ENCODE assay signal across 8 cellular contexts in the genomic region with DNA sequence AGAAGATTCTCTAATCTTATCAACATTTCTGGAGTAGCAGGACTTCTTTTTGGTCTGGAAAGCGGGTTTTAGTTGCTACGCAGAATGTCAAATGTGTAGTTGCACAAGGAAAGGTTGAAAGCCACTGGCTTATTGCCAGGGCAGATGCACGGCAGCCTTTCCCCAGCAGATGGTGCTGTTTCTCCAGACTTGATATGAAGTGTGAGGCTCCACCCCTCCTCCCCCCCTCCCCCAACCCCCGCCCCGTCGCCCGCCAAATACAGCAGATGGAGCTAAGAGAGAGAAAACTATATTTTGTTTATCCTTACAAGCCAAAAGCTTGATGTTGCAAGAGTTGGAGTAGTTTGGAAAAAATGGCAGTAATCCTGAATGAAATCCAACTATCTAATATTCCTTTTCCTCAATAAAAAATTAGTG. TPM values are rescaled to one million over a fixed set of nuclear protein-coding genes. Genes with fewer than 3 reads are reported as not detected.
DNase-seq lines count a peak whose midpoint lies in the region; ATAC-seq, FAIRE-seq and TF ChIP-seq lines count a peak whose summit lies in the region.

No MANE protein-coding gene starts in this region.

- POLR2A ChIA-PET in CD8-positive, alpha-beta T cell (lab: Charles Lee): no interaction called here
- POLR2A ChIA-PET in activated CD8-positive, alpha-beta T cell treated with anti-CD3 and anti-CD28 coated beads for 36 hours (lab: Charles Lee): no interaction called here
- POLR2A ChIA-PET in H1 (lab: Charles Lee; ENCODE audit: partially characterized antibody): interaction anchor here (0.7 kb wide), 1 partner anchor 17 kb away, joined by 3 read pairs; no protein-coding TSS in a partner anchor

- no peak overlapping the region for H2AFZ ChIP-seq in H1 (ENCODE audit: low read length)

- WGBS in H1 (ENCODE audit: extremely low coverage in 1 of 2, insufficient coverage in 1 of 2, insufficient read length in 1 of 2, insufficient replicate concordance in 2 of 2, low coverage in 1 of 2, low lambda C conversion rate in 2 of 2, missing lambda C conversion rate in 1 of 2), 2 experiments: 38% methylated on average over 3 of the region's 7 CpGs; no CpG with 5 or more reads in 1 of the 2 experiments

- H3K4me3 ChIP-seq in CD8-positive, alpha-beta T cell (ENCODE audit: low read depth, low read length): no peak overlapping the region
- no peak overlapping the region for H3K4me3 ChIP-seq in H1 (ENCODE audit: extremely low read depth in 1 of 4, insufficient read depth in 2 of 4, low read depth in 3 of 4, low read length in 4 of 4)

- H3K18ac ChIP-seq in H1 (ENCODE audit: extremely low read depth, low read length): no peak overlapping the region

- no peak overlapping the region for H3K4me2 ChIP-seq in H1 (ENCODE audit: insufficient read depth in 1 of 2, low read depth in 2 of 2, low read length in 2 of 2)

- no peak for TF ChIP-seq EP300 in H1 (IDR thresholded peaks at IDR 0.05; ENCODE audit: borderline replicate concordance in 1 of 2, low read depth in 2 of 2, low read length in 2 of 2)

- H3K4me3 Mint-ChIP-seq in CD8-positive, alpha-beta T cell: no peak overlapping the region
- no peak overlapping the region for H3K4me3 Mint-ChIP-seq in activated CD8-positive, alpha-beta T cell treated with anti-CD3 and anti-CD28 coated beads for 36 hours

- H3K56ac ChIP-seq in H1 (replicated peaks; ENCODE audit: insufficient read length, low read depth, low read length): no peak overlapping the region

- no peaks in the 10 kb centered on the region for H3K9me3 Mint-ChIP-seq in CD8-positive, alpha-beta T cell
- no peaks in the 10 kb centered on the region for H3K9me3 Mint-ChIP-seq in activated CD8-positive, alpha-beta T cell treated with anti-CD3 and anti-CD28 coated beads for 36 hours

- peaks cover 11% of the 10 kb centered on the region for H3K36me3 ChIP-seq in CD8-positive, alpha-beta T cell (ENCODE audit: insufficient read depth, low read length)
- peaks cover 13 to 45% (median 33%) of the 10 kb centered on the region in 4 experiments for H3K36me3 ChIP-seq in H1 (ENCODE audit: control insufficient read depth in 2 of 4, insufficient read depth in 4 of 4, low read length in 3 of 4)

- H3K9ac ChIP-seq in H1 (replicated peaks in 1 of 4; ENCODE audit: extremely low read depth in 1 of 4, low read depth in 3 of 4, low read length in 3 of 4): no peak overlapping the region

- peaks cover 47% of the 10 kb centered on the region for H3K36me3 Mint-ChIP-seq in CD8-positive, alpha-beta T cell
- peaks cover 29% of the 10 kb centered on the region for H3K36me3 Mint-ChIP-seq in activated CD8-positive, alpha-beta T cell treated with anti-CD3 and anti-CD28 coated beads for 36 hours (ENCODE audit: low read depth)

- H3K27me3 Mint-ChIP-seq in CD8-positive, alpha-beta T cell (ENCODE audit: low read depth): no peaks in the 10 kb centered on the region
- H3K27me3 Mint-ChIP-seq in activated CD8-positive, alpha-beta T cell treated with anti-CD3 and anti-CD28 coated beads for 36 hours: no peaks in the 10 kb centered on the region

- TF ChIP-seq CTCF in CD8-positive, alpha-beta T cell (IDR thresholded peaks at IDR 0.05): peak; percentile 79
- peak; percentile 80 for TF ChIP-seq CTCF in activated CD8-positive, alpha-beta T cell treated with anti-CD3 and anti-CD28 coated beads for 36 hours (IDR thresholded peaks at IDR 0.05)
- TF ChIP-seq CTCF in H1 (IDR thresholded peaks at IDR 0.05; ENCODE audit: control extremely low read depth in 1 of 3, insufficient read depth in 1 of 3, low read depth in 1 of 3, low read length in 3 of 3): peak; percentile 74 to 88 (median 78)

- H4K91ac ChIP-seq in H1 (replicated peaks; ENCODE audit: insufficient read length, low read length): no peak overlapping the region

- peaks cover 0 to 2% of the 10 kb centered on the region in 2 experiments for H4K20me1 ChIP-seq in H1 (replicated peaks in 1 of 2; ENCODE audit: control insufficient read depth in 1 of 2, insufficient read depth in 2 of 2, low read length in 2 of 2)

- H3K27ac ChIP-seq in CD8-positive, alpha-beta T cell (ENCODE audit: low read depth, low read length): no peak overlapping the region
- H3K27ac ChIP-seq in H1 (ENCODE audit: low read depth, low read length): no peak overlapping the region

- H4K8ac ChIP-seq in H1 (ENCODE audit: extremely low read depth, insufficient read depth, low read length): no peak overlapping the region

- H3K4ac ChIP-seq in H1 (replicated peaks; ENCODE audit: insufficient read length, low read depth, low read length): no peak overlapping the region

- no peak overlapping the region for H4K5ac ChIP-seq in H1 (ENCODE audit: insufficient read length, low read depth, low read length)

- H3K27ac Mint-ChIP-seq in CD8-positive, alpha-beta T cell: peak overlapping the region; percentile 20
- H3K27ac Mint-ChIP-seq in activated CD8-positive, alpha-beta T cell treated with anti-CD3 and anti-CD28 coated beads for 36 hours: no peak overlapping the region

- no peak overlapping the region for H2BK20ac ChIP-seq in H1 (ENCODE audit: low read length)

- no peaks in the 10 kb centered on the region for H3K27me3 ChIP-seq in CD8-positive, alpha-beta T cell (ENCODE audit: insufficient read depth, low read length)
- no peaks in the 10 kb centered on the region for H3K27me3 ChIP-seq in H1 (replicated peaks in 1 of 4; ENCODE audit: control insufficient read depth in 3 of 4, extremely low read depth in 1 of 4, insufficient read depth in 3 of 4, low read length in 3 of 4)

- H3K9me3 ChIP-seq in CD8-positive, alpha-beta T cell (ENCODE audit: low read length): no peaks in the 10 kb centered on the region
- H3K9me3 ChIP-seq in H1 (ENCODE audit: insufficient read depth in 2 of 2, low read depth in 1 of 2, low read length in 1 of 2): no peaks in the 10 kb centered on the region

- H3K79me2 ChIP-seq in H1 (ENCODE audit: control insufficient read depth in 1 of 2, insufficient read depth in 2 of 2, low read length in 2 of 2): no peaks in the 10 kb centered on the region

- no peak overlapping the region for H2BK15ac ChIP-seq in H1 (ENCODE audit: low read length)

- intact Hi-C loops in CD8-positive, alpha-beta T cell (cut with DNase I, micrococcal nuclease): loop anchor here (1.0 to 10.0 kb wide), 13 partner anchors 32 to 1178 kb away; a partner anchor contains a TSS
- intact Hi-C loops in activated CD8-positive, alpha-beta T cell treated with anti-CD3 and anti-CD28 coated beads for 36 hours (cut with micrococcal nuclease): loop anchor here (5.0 kb wide), 1 partner anchor 275 kb away; no protein-coding TSS in a partner anchor

- DNase-seq in CD8-positive, alpha-beta T cell: peak; percentile 68 to 88 (median 80)
- DNase-seq in NCI-H774 (lab: John Stamatoyannopoulos, UW): peak; percentile 52
- peak; percentile 94 for DNase-seq in activated CD8-positive, alpha-beta T cell treated with anti-CD3 and anti-CD28 coated beads for 36 hours
- DNase-seq in H1 (ENCODE audit: low read depth in 1 of 2, low spot score in 2 of 2): peak; percentile 64 to 95
- DNase-seq in midbrain (lab: John Stamatoyannopoulos, UW): peak; percentile 90
- DNase-seq in stimulated activated CD8-positive, alpha-beta memory T cell treated with anti-CD3 and anti-CD28 coated beads, Interleukin-4, amount 100 ng/mL, for 1 hour (ENCODE audit: low read depth in 2 of 2, low spot score in 1 of 2): peak; percentile 57 to 66

- CTCF ChIA-PET in CD8-positive, alpha-beta T cell (lab: Charles Lee): interaction anchor here (1.6 kb wide), 3 partner anchors 8 to 821 kb away, joined by 3 to 4 read pairs (median 3); no protein-coding TSS in a partner anchor
- CTCF ChIA-PET in activated CD8-positive, alpha-beta T cell treated with anti-CD3 and anti-CD28 coated beads for 36 hours (lab: Charles Lee): interaction anchor here (1.0 to 7.1 kb wide), 7 partner anchors 8 to 280 kb away, joined by 3 to 56 read pairs (median 5); no protein-coding TSS in a partner anchor
- CTCF ChIA-PET in H1 (lab: Charles Lee; ENCODE audit: partially characterized antibody): interaction anchor here (0.5 to 13.4 kb wide), 13 partner anchors 10 to 278 kb away, joined by 3 to 160 read pairs (median 4); no protein-coding TSS in a partner anchor

- H2AK5ac ChIP-seq in H1 (ENCODE audit: low read depth, low read length): no peak overlapping the region

- no peak overlapping the region for H2BK120ac ChIP-seq in H1 (replicated peaks; ENCODE audit: low read depth, low read length)

- FAIRE-seq in H1 (lab: Jason Lieb, UNC): no peak

- H3K23ac ChIP-seq in H1 (ENCODE audit: insufficient read length): no peak overlapping the region

- peak; percentile 81 to 83 for TF ChIP-seq RAD21 in H1 (IDR thresholded peaks at IDR 0.05 in 1 of 2, conservative IDR thresholded peaks at IDR 0.05 in 1 of 2; ENCODE audit: low read depth in 2 of 2, low read length in 2 of 2)

- H3K4me1 ChIP-seq in CD8-positive, alpha-beta T cell (ENCODE audit: insufficient read depth, low read length): peaks cover 3% of the 10 kb centered on the region
- no peaks in the 10 kb centered on the region for H3K4me1 ChIP-seq in H1 (replicated peaks in 1 of 4; ENCODE audit: control insufficient read depth in 3 of 4, insufficient read depth in 4 of 4, low read length in 3 of 4)

- no peaks in the 10 kb centered on the region for H3K79me1 ChIP-seq in H1 (ENCODE audit: low read depth, low read length)

- ATAC-seq in CD8-positive, alpha-beta T cell: peak; percentile 98
- ATAC-seq in GM19397 (IDR thresholded peaks at IDR 0.05; ENCODE audit: unreplicated experiment) (peak; percentile 83), HG03558 (IDR thresholded peaks at IDR 0.05; ENCODE audit: extremely low read depth, unreplicated experiment) (peak; percentile 59)
- peak; percentile 98 for ATAC-seq in activated CD8-positive, alpha-beta T cell treated with anti-CD3 and anti-CD28 coated beads for 36 hours

- no peak overlapping the region for H2BK12ac ChIP-seq in H1 (ENCODE audit: low read depth, low read length)

- no peak overlapping the region for H2BK5ac ChIP-seq in H1 (ENCODE audit: low read depth, low read length)

- H3K23me2 ChIP-seq in H1 (ENCODE audit: low read depth, low read length): no peaks in the 10 kb centered on the region

- H3K14ac ChIP-seq in H1 (ENCODE audit: insufficient read length): no peak overlapping the region

- H3K4me1 Mint-ChIP-seq in CD8-positive, alpha-beta T cell (ENCODE audit: low read depth): peaks cover 3% of the 10 kb centered on the region
- peaks cover 8% of the 10 kb centered on the region for H3K4me1 Mint-ChIP-seq in activated CD8-positive, alpha-beta T cell treated with anti-CD3 and anti-CD28 coated beads for 36 hours (ENCODE audit: low read depth)

- no peak for TF ChIP-seq POLR2A in H1 (IDR thresholded peaks at IDR 0.05; ENCODE audit: control extremely low read depth in 1 of 2, low read depth in 2 of 2, low read length in 2 of 2)

RNA-seq across cellular contexts. Expression of a gene that starts 32.0 kb away (rescaled TPM):
- total RNA-seq in CD8-positive, alpha-beta T cell: 10 to 100 TPM; 21.4 to 21.8 TPM
- total RNA-seq in activated CD8-positive, alpha-beta T cell treated with anti-CD3 and anti-CD28 coated beads for 36 hours: 10 to 100 TPM; 78.9 to 83.5 TPM
- total RNA-seq in H1 (2021; fragmentation: NEBNext Ultra II Directional; extraction: Animal tissue kit (Norgen Biotek cat#: 25700)): 83.0 and 89.3 TPM in 2 replicates
- polyA plus RNA-seq in H1 (2011; rRNA removed): 19.7 and 25.1 TPM in 2 replicates
- polyA plus RNA-seq in H1 (2011; cell fraction: cytosol; rRNA removed): 34.9 TPM
- polyA plus RNA-seq in H1 (2011; cell fraction: nucleus; rRNA removed): 22.6 TPM
- polyA plus RNA-seq in H1 (2012, experiment 1 of 2): 61.7 to 75.0 TPM (median 64.4 TPM) in 4 replicates
- 15.3 TPM for polyA plus RNA-seq in H1 (2012, experiment 2 of 2)
- 49.3 TPM for polyA plus RNA-seq in H1 (2013, experiment 1 of 2)
- polyA plus RNA-seq in H1 (2013, experiment 2 of 2): 49.9 TPM
- 19.9 and 22.3 TPM in 2 replicates for polyA minus RNA-seq in H1 (2011; rRNA and poly(A)+ RNA removed)
- polyA minus RNA-seq in H1 (2011; cell fraction: cytosol; rRNA and poly(A)+ RNA removed): 19.0 TPM
- polyA minus RNA-seq in H1 (2011; cell fraction: nucleus; rRNA and poly(A)+ RNA removed): 23.6 TPM

RNA-seq across cellular contexts. Expression of a gene that starts 32.2 kb away (rescaled TPM):
- 100 to 1,000 TPM; 490 to 494 TPM for total RNA-seq in CD8-positive, alpha-beta T cell
- 100 to 1,000 TPM; 330 to 339 TPM for total RNA-seq in activated CD8-positive, alpha-beta T cell treated with anti-CD3 and anti-CD28 coated beads for 36 hours
- total RNA-seq in H1 (2021; fragmentation: NEBNext Ultra II Directional; extraction: Animal tissue kit (Norgen Biotek cat#: 25700)): 408 and 411 TPM in 2 replicates
- 133 and 197 TPM in 2 replicates for polyA plus RNA-seq in H1 (2011; rRNA removed)
- 371 TPM for polyA plus RNA-seq in H1 (2011; cell fraction: cytosol; rRNA removed)
- polyA plus RNA-seq in H1 (2011; cell fraction: nucleus; rRNA removed): 158 TPM
- polyA plus RNA-seq in H1 (2012, experiment 1 of 2): 321 to 400 TPM (median 352 TPM) in 4 replicates
- polyA plus RNA-seq in H1 (2012, experiment 2 of 2): 68.1 TPM
- polyA plus RNA-seq in H1 (2013, experiment 1 of 2): 392 TPM
- polyA plus RNA-seq in H1 (2013, experiment 2 of 2): 386 TPM
- polyA minus RNA-seq in H1 (2011; rRNA and poly(A)+ RNA removed): 31.2 and 33.1 TPM in 2 replicates
- polyA minus RNA-seq in H1 (2011; cell fraction: cytosol; rRNA and poly(A)+ RNA removed): 81.2 TPM
- 136 TPM for polyA minus RNA-seq in H1 (2011; cell fraction: nucleus; rRNA and poly(A)+ RNA removed)
